In the genomic region with DNA sequence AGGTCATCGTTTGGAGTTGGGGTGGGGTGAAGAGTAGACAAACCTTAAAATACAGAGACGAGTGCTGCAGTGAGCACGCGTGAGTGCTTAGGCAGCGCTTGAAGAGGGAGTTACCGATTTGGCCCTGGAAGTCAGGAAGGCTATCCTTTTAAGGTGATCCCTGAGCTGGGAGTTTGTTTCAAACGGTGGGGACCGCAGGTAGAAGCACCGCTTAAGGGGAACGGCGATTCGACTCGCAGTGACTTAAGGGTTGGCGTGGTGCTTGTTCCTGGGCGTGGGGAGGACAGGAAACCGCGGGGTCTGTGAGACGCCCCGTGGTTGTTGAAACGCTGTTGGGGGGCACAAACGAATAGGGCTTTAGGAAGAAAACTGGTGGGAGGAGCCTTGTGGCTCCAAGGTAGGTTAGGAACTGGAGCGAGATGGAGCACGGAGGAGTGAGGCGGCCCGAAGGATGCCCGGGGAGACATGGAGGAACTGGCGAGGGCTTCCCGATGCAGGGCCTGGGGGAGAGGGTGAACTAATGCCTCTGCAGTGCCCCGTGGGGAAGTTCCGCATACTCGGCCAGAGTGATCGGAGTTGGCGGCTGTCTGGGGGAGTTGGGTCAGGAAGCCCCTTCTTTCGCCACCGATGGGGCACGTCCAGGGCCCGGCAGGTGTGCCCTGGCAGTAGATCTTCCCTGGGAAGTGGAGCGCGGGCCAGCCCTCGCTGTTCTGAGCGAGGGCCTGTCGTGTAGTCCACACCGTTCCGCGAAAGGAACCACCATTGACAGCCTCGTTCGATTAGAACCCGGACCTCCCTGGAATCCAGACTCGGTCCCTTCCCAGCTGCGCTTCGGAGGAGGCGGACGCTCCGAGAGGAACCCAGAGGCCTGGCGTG, we compare ENCODE assay signal across 8 cellular contexts. TPM values are rescaled to one million over a fixed set of nuclear protein-coding genes. Genes with fewer than 3 reads are reported as not detected.
DNase-seq lines count a peak whose midpoint lies in the region; ATAC-seq, FAIRE-seq and TF ChIP-seq lines count a peak whose summit lies in the region.

No MANE protein-coding gene starts in this region.

- H4K20me1 ChIP-seq in HepG2 (ENCODE audit: insufficient read depth, low read length), result no peaks in the 10 kb centered on the region; the same call in 1 of the 2 replicates

- CTCF ChIA-PET in HepG2 (lab: Yijun Ruan, JAX; ENCODE audit: low intra/inter-chr PET ratio, low total read pairs), result no interaction called here

- POLR2A ChIA-PET in HepG2 (lab: Yijun Ruan, JAX), result interaction anchor here (1.8 to 2.5 kb wide), 2 partner anchors 24 to 127 kb away, joined by 5 to 7 read pairs; no protein-coding TSS in a partner anchor

- peak; percentile 22 for DNase-seq in activated gamma-delta T cell treated with Interleukin-2 at 50 U/mL for 16 hours
- no peak for DNase-seq in activated gamma-delta T cell (lab: John Stamatoyannopoulos, UW)
- peak in 3 of 5 donors; percentile 3 to 13 (median 13) for DNase-seq in T-helper 1 cell
- DNase-seq in choroid plexus epithelial cell (ENCODE audit: low read depth), result peak; percentile 18
- DNase-seq in HepG2 (ENCODE audit: low spot score), result no peak
- DNase-seq in stimulated activated naive CD4-positive, alpha-beta T cell treated with Interleukin-2 at 50 U/mL for 16 hours (lab: John Stamatoyannopoulos, UW), result peak; percentile 10
- DNase-seq in NCI-H345 (lab: John Stamatoyannopoulos, UW), result no peak

- intact Hi-C loops in HepG2 (cut with micrococcal nuclease; ENCODE audit: unreplicated experiment), result loop anchor here (5.0 kb wide), 1 partner anchor 128 kb away; no protein-coding TSS in a partner anchor

- no peak for TF ChIP-seq POLR2A in HepG2 (IDR thresholded peaks at IDR 0.05; ENCODE audit: insufficient read depth in 1 of 2, low read depth in 2 of 2, low read length in 2 of 2)

- peak overlapping the region; percentile 52 for H3K4me3 ChIP-seq in choroid plexus epithelial cell (ENCODE audit: low read depth, low read length)
- peak overlapping the region; percentile 44 to 82 (median 67) for H3K4me3 ChIP-seq in HepG2 (replicated peaks in 1 of 3; ENCODE audit: insufficient read depth in 1 of 3, low read depth in 2 of 3, low read length in 3 of 3)

- H3K4me1 ChIP-seq in HepG2 (ENCODE audit: insufficient read depth, low read length), result peaks cover 34% of the 10 kb centered on the region

- no peak for FAIRE-seq in HepG2 (lab: Jason Lieb, UNC)

- no peaks in the 10 kb centered on the region for H3K36me3 ChIP-seq in HepG2 (replicated peaks in 1 of 2; ENCODE audit: control insufficient read depth in 1 of 2, insufficient read depth in 2 of 2, low read length in 2 of 2)

- in situ Hi-C loops in HepG2 (cut with HindIII; ENCODE audit: extremely low pct_ligation_motif_present, low pct_unique_long_range_greater_than_20kb), result no loop called here

- H3K79me2 ChIP-seq in HepG2 (ENCODE audit: insufficient read depth, low read length), result peaks cover 29% of the 10 kb centered on the region

- TF ChIP-seq RAD21 in HepG2 (CRISPR knock-in tag; IDR thresholded peaks at IDR 0.05), result no peak

- H3K27ac ChIP-seq in HepG2 (ENCODE audit: extremely low read length, insufficient read depth, low read length), result no peak overlapping the region

- BruUV-seq in HepG2 (replicated peaks; lab: Mats Ljungman, UMichigan), result no TSS peak

- WGBS in HepG2 (ENCODE audit: low lambda C conversion rate), result 5% methylated on average over 44 of the region's 55 CpGs

- ATAC-seq in HepG2 (peak; percentile 33), GM18868 (IDR thresholded peaks at IDR 0.05; ENCODE audit: unreplicated experiment) (no peak)

- peak overlapping the region; percentile 95 for H3K4me2 ChIP-seq in HepG2 (ENCODE audit: low read depth, low read length)

- peaks cover 0 to 52% of the 10 kb centered on the region in 2 experiments; a peak in 4 of 5 replicates for H3K27me3 ChIP-seq in HepG2 (ENCODE audit: control insufficient read depth in 1 of 2, insufficient read depth in 2 of 2, low read length in 2 of 2)

- H3K9ac ChIP-seq in HepG2 (ENCODE audit: insufficient read depth, low read depth, low read length), result peak overlapping the region; percentile 36; the same call in 1 of the 2 replicates

- no peak for TF ChIP-seq EP300 in HepG2 (IDR thresholded peaks at IDR 0.05; ENCODE audit: low read depth in 2 of 2, low read length in 2 of 2)
- TF ChIP-seq EP300 in HepG2 (CRISPR knock-in tag; IDR thresholded peaks at IDR 0.05; ENCODE audit: borderline replicate concordance), result no peak

- H2AFZ ChIP-seq in HepG2 (ENCODE audit: low read length), result peak overlapping the region; percentile 65

- TF ChIP-seq CTCF in choroid plexus epithelial cell (conservative IDR thresholded peaks at IDR 0.05; ENCODE audit: low read depth, low read length), result no peak
- no peak for TF ChIP-seq CTCF in HepG2 (CRISPR knock-in tag; IDR thresholded peaks at IDR 0.05)

- peaks cover 15% of the 10 kb centered on the region for H3K9me3 ChIP-seq in HepG2 (ENCODE audit: low read length)

TF ChIP-seq in HepG2, 621 proteins besides CTCF, POLR2A, EP300 and RAD21 (continues in another document):
- TF ChIP-seq ZFX (CRISPR knock-in tag; IDR thresholded peaks at IDR 0.05; ENCODE audit: low read depth) (peak; percentile 20), KMT2A (CRISPR knock-in tag; IDR thresholded peaks at IDR 0.05) (0 out of 2 replicates have a peak, but pooled peaks have one; percentile 8), SOX13 (IDR thresholded peaks at IDR 0.05) (no peak), SOX13 (CRISPR knock-in tag; conservative IDR thresholded peaks at IDR 0.05 in 1 of 2, IDR thresholded peaks at IDR 0.05 in 1 of 2) (0 out of 4 replicates have a peak, but pooled peaks of 1 of the 2 experiments have one; percentile 7), ZNF430 (CRISPR knock-in tag; IDR thresholded peaks at IDR 0.05) (no peak), ZKSCAN1 (IDR thresholded peaks at IDR 0.05; ENCODE audit: low read length) (no peak), ZNF263 (CRISPR knock-in tag; IDR thresholded peaks at IDR 0.05) (peak; percentile 86), SRF (IDR thresholded peaks at IDR 0.05; ENCODE audit: low read depth, low read length) (peak; percentile 46; the same call in 1 of the 2 replicates), EZH2 (conservative IDR thresholded peaks at IDR 0.05; ENCODE audit: low read depth, low read length) (peak; percentile 88), SP1 (IDR thresholded peaks at IDR 0.05) (no peak), SP1 (CRISPR knock-in tag; IDR thresholded peaks at IDR 0.05) (0 out of 2 replicates have a peak, but pooled peaks have one; percentile 24), NFRKB (IDR thresholded peaks at IDR 0.05) (no peak)
- TF ChIP-seq, protein P1, sequence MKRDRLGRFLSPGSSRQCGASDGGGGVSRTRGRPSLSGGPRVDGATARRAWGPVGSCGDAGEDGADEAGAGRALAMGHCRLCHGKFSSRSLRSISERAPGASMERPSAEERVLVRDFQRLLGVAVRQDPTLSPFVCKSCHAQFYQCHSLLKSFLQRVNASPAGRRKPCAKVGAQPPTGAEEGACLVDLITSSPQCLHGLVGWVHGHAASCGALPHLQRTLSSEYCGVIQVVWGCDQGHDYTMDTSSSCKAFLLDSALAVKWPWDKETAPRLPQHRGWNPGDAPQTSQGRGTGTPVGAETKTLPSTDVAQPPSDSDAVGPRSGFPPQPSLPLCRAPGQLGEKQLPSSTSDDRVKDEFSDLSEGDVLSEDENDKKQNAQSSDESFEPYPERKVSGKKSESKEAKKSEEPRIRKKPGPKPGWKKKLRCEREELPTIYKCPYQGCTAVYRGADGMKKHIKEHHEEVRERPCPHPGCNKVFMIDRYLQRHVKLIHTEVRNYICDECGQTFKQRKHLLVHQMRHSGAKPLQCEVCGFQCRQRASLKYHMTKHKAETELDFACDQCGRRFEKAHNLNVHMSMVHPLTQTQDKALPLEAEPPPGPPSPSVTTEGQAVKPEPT (CRISPR knock-in tag; IDR thresholded peaks at IDR 0.05; ENCODE audit: low read depth), result peak; percentile 31; the same call in 1 of the 2 replicates

RNA-seq across cellular contexts. Expression of gene CDYL, which starts 1.3 kb away (rescaled TPM):
- 52.8 and 105 TPM in 2 replicates for total RNA-seq in HepG2 (2016; rRNA removed; fragmentation: Illumina TruSeq; extraction: Trizol)
- total RNA-seq in HepG2 (2016; cell fraction: cytosol; rRNA removed; fragmentation: Illumina TruSeq; extraction: Trizol; ENCODE audit: low read depth), result 1,210 and 1,368 TPM in 2 replicates
- 56.4 and 106 TPM in 2 replicates for total RNA-seq in HepG2 (2016; cell fraction: insoluble cytoplasmic fraction; rRNA removed; fragmentation: Illumina TruSeq; extraction: Trizol)
- total RNA-seq in HepG2 (2016; cell fraction: membrane; rRNA removed; fragmentation: Illumina TruSeq; extraction: Trizol), result 414 and 455 TPM in 2 replicates
- 38.9 and 41.7 TPM in 2 replicates for total RNA-seq in HepG2 (2016; cell fraction: nucleus; rRNA removed; fragmentation: Illumina TruSeq; extraction: Trizol)
- 22.8 and 23.6 TPM in 2 replicates for polyA plus RNA-seq in HepG2 (2011; rRNA removed)
- 14.1 and 17.2 TPM in 2 replicates for polyA plus RNA-seq in HepG2 (2011; cell fraction: cytosol; rRNA removed)
- polyA plus RNA-seq in HepG2 (2011; cell fraction: nucleus; rRNA removed), result 16.4 and 18.2 TPM in 2 replicates
- 14.2 and 14.9 TPM in 2 replicates for polyA plus RNA-seq in HepG2 (2012)
- polyA plus RNA-seq in HepG2 (2016; cell fraction: cytosol; fragmentation: Illumina TruSeq; extraction: Trizol; ENCODE audit: low read depth), result 3.8 and 5.1 TPM in 2 replicates
- polyA plus RNA-seq in HepG2 (2016; cell fraction: insoluble cytoplasmic fraction; fragmentation: Illumina TruSeq; extraction: Trizol; ENCODE audit: low read depth), result 16.2 and 19.7 TPM in 2 replicates
- 9.3 and 9.9 TPM in 2 replicates for polyA plus RNA-seq in HepG2 (2016; cell fraction: membrane; fragmentation: Illumina TruSeq; extraction: Trizol; ENCODE audit: low read depth)
- polyA plus RNA-seq in HepG2 (2016; cell fraction: nucleus; fragmentation: Illumina TruSeq; extraction: Trizol; ENCODE audit: insufficient read depth, low read depth), result 16.1 and 21.7 TPM in 2 replicates
- polyA minus RNA-seq in HepG2 (2011; rRNA and poly(A)+ RNA removed; ENCODE audit: low replicate concordance), result 28.9 and 29.6 TPM in 2 replicates
- 59.2 and 78.5 TPM in 2 replicates for polyA minus RNA-seq in HepG2 (2011; cell fraction: cytosol; rRNA and poly(A)+ RNA removed)
- polyA minus RNA-seq in HepG2 (2011; cell fraction: nucleus; rRNA and poly(A)+ RNA removed), result 26.9 and 40.7 TPM in 2 replicates

Comparison
In these comparisons a context has a peak if more than half of its experiments do, and no peak if none do; other contexts are left out.
1. DNase-seq: peak in activated gamma-delta T cell treated with Interleukin-2 at 50 U/mL for 16 hours (single experiment), T-helper 1 cell (3 of 5), choroid plexus epithelial cell (single experiment) and stimulated activated naive CD4-positive, alpha-beta T cell treated with Interleukin-2 at 50 U/mL for 16 hours (single experiment); none in activated gamma-delta T cell (single experiment), HepG2 (single experiment) and NCI-H345 (single experiment).